Comparison of ENCODE assay signal across 8 cellular contexts in the genomic region with DNA sequence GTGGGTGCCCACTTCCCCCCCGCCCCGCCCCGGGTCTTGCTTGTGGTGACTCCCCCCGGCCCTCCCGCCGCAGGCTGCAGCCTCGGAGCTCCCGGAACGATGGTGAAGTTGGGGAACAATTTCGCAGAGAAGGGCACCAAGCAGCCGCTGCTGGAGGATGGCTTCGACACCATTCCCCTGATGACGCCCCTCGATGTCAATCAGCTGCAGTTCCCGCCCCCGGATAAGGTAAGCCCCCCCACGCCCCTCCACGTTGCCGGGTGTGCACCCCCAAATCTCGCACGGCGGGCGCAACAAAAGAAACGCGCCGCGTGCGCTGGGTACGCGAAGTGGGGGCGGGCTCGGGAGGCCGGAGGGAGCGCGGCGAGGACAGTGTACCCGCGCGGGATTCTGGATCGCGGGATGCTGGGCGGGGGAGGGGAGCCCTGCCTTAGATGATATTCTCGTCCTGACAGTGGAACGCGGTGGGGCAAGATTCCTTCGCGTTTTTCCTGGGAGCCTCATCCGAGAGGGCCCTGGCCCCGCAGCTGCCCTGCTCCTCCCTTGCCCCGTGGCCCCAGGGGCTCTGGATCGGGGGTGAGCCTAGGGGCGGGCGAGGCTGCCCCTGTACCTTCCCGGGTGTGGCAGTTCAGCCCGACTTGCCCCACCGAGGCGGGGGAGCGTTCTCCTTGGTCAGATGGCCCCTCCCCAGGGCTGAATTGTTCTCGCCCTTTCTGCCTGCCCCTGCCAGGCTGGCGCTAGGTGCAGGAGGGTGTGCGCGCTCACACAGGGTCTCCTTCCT. TPM values are rescaled to one million over a fixed set of nuclear protein-coding genes. Genes with fewer than 3 reads are reported as not detected.
DNase-seq lines count a peak whose midpoint lies in the region; ATAC-seq, FAIRE-seq and TF ChIP-seq lines count a peak whose summit lies in the region.

No MANE protein-coding gene starts in this region.

- H3K79me2 ChIP-seq in smooth muscle cell (ENCODE audit: low read depth): no peaks in the 10 kb centered on the region

- H3K4me3 ChIP-seq in left ventricle myocardium inferior (peak overlapping the region; percentile 71), smooth muscle cell (peak overlapping the region; percentile 77)

- peak; percentile 9 for ATAC-seq in WTC11

- H3K27me3 ChIP-seq in left ventricle myocardium inferior (ENCODE audit: low read depth) (peaks cover 82% of the 10 kb centered on the region), smooth muscle cell (ENCODE audit: low read depth) (peaks cover 72% of the 10 kb centered on the region)

- no peaks in the 10 kb centered on the region for H3K9me3 Mint-ChIP-seq in WTC11

- H3K4me1 ChIP-seq in left ventricle myocardium inferior (peaks cover 41% of the 10 kb centered on the region), smooth muscle cell (ENCODE audit: low read depth) (peaks cover 7% of the 10 kb centered on the region)

- in situ Hi-C loops in ACHN (cut with HindIII; ENCODE audit: low pct_ligation_motif_present, low pct_unique_long_range_greater_than_20kb, low sequenced_read_pairs): no loop called here

- H3K36me3 Mint-ChIP-seq in WTC11: peaks cover 3% of the 10 kb centered on the region; the same call in 1 of the 2 replicates

- H2AFZ ChIP-seq in smooth muscle cell (ENCODE audit: low read depth): peak overlapping the region; percentile 67

- POLR2A ChIA-PET in WTC11 (lab: Charles Lee): no interaction called here

- H3K9ac ChIP-seq in smooth muscle cell (ENCODE audit: low read depth): no peak overlapping the region

- H3K27me3 Mint-ChIP-seq in WTC11 (ENCODE audit: low read depth): peaks cover 60% of the 10 kb centered on the region

- no peaks in the 10 kb centered on the region for H3K36me3 ChIP-seq in left ventricle myocardium inferior
- H3K36me3 ChIP-seq in smooth muscle cell (ENCODE audit: low read depth): no peaks in the 10 kb centered on the region

- H3K4me3 Mint-ChIP-seq in WTC11: peak overlapping the region; percentile 68

- intact Hi-C loops in left ventricle myocardium inferior (cut with micrococcal nuclease): no loop called here

- no peaks in the 10 kb centered on the region for H3F3A ChIP-seq in smooth muscle cell (ENCODE audit: low read depth)

- CTCF ChIA-PET in WTC11 (lab: Charles Lee): interaction anchor here (0.6 to 1.5 kb wide), 9 partner anchors 8 to 1266 kb away, joined by 3 to 5 read pairs (median 4); no protein-coding TSS in a partner anchor

- H3K27ac ChIP-seq in left ventricle myocardium inferior (replicated peaks) (no peak overlapping the region), smooth muscle cell (ENCODE audit: low read depth) (no peak overlapping the region)

- WGBS in smooth muscle cell (ENCODE audit: low lambda C conversion rate): 7% methylated on average over 46 of the region's 62 CpGs

- H3K4me1 Mint-ChIP-seq in WTC11: peaks cover 12% of the 10 kb centered on the region

- TF ChIP-seq CTCF in WTC11 (IDR thresholded peaks at IDR 0.05): no peak
- TF ChIP-seq CTCF in left ventricle myocardium inferior (IDR thresholded peaks at IDR 0.05; ENCODE audit: borderline replicate concordance): no peak
- TF ChIP-seq CTCF in smooth muscle cell (IDR thresholded peaks at IDR 0.05; ENCODE audit: borderline replicate concordance, insufficient read depth, poor library complexity, severe bottlenecking): no peak

- FAIRE-seq in GM19239 (lab: Jason Lieb, UNC): no peak

- no peaks in the 10 kb centered on the region for H4K20me1 ChIP-seq in smooth muscle cell (ENCODE audit: low read depth)

- peak overlapping the region; percentile 99 for H3K4me2 ChIP-seq in smooth muscle cell

- H3K9me3 ChIP-seq in left ventricle myocardium inferior (replicated peaks) (no peaks in the 10 kb centered on the region), smooth muscle cell (replicated peaks; ENCODE audit: low read depth) (no peaks in the 10 kb centered on the region)

- no peak overlapping the region for H3K27ac Mint-ChIP-seq in WTC11

- peak; percentile 39 for DNase-seq in NCI-H82 (lab: John Stamatoyannopoulos, UW)
- DNase-seq in NCI-H82 treated with DMSO at 0.1 percent for 48 hours (lab: John Stamatoyannopoulos, UW; ENCODE audit: unreplicated experiment): no peak
- DNase-seq in WTC11 (ENCODE audit: low spot score): peak; percentile 32
- no peak for DNase-seq in left ventricle myocardium inferior
- DNase-seq in smooth muscle cell (lab: John Stamatoyannopoulos, UW; ENCODE audit: unreplicated experiment): no peak
- DNase-seq in GM19238 (ENCODE audit: insufficient read length, low spot score): no peak
- no peak for DNase-seq in GM19239 (ENCODE audit: insufficient read length, low spot score)
- no peak for DNase-seq in ACHN

TF ChIP-seq in WTC11, 78 proteins besides CTCF, POLR2A, EP300 and RAD21:
- TF ChIP-seq KAT7 (CRISPR knock-in tag; IDR thresholded peaks at IDR 0.05; ENCODE audit: borderline replicate concordance) (no peak), GRHL2 (CRISPR knock-in tag; IDR thresholded peaks at IDR 0.05; ENCODE audit: insufficient replicate concordance, severe bottlenecking) (no peak), FOXP1 (CRISPR knock-in tag; IDR thresholded peaks at IDR 0.05; ENCODE audit: borderline replicate concordance) (no peak)
- TF ChIP-seq, protein P1, sequence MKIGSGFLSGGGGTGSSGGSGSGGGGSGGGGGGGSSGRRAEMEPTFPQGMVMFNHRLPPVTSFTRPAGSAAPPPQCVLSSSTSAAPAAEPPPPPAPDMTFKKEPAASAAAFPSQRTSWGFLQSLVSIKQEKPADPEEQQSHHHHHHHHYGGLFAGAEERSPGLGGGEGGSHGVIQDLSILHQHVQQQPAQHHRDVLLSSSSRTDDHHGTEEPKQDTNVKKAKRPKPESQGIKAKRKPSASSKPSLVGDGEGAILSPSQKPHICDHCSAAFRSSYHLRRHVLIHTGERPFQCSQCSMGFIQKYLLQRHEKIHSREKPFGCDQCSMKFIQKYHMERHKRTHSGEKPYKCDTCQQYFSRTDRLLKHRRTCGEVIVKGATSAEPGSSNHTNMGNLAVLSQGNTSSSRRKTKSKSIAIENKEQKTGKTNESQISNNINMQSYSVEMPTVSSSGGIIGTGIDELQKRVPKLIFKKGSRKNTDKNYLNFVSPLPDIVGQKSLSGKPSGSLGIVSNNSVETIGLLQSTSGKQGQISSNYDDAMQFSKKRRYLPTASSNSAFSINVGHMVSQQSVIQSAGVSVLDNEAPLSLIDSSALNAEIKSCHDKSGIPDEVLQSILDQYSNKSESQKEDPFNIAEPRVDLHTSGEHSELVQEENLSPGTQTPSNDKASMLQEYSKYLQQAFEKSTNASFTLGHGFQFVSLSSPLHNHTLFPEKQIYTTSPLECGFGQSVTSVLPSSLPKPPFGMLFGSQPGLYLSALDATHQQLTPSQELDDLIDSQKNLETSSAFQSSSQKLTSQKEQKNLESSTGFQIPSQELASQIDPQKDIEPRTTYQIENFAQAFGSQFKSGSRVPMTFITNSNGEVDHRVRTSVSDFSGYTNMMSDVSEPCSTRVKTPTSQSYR (CRISPR knock-in tag; IDR thresholded peaks at IDR 0.05): 0 out of 2 replicates have a peak, but pooled peaks have one; percentile 16

RNA-seq across cellular contexts. Expression of a gene that starts 0.8 kb away (rescaled TPM):
- total RNA-seq in WTC11 (2021) (20.3 to 24.2 TPM (median 22.3 TPM) in 3 replicates), left ventricle myocardium inferior (14.3 TPM), smooth muscle cell (11.4 and 15.4 TPM in 2 replicates)
- polyA plus RNA-seq in smooth muscle cell: 8.4 and 19.0 TPM in 2 replicates

Comparison
In these comparisons a context has a peak if more than half of its experiments do, and no peak if none do; other contexts are left out.
1. DNase-seq: peak in NCI-H82 (single experiment) and WTC11 (single experiment); none in NCI-H82 treated with DMSO at 0.1 percent for 48 hours (single experiment), left ventricle myocardium inferior (single experiment), smooth muscle cell (single experiment), GM19238 (single experiment), GM19239 (single experiment) and ACHN (single experiment).